In the genomic region with DNA sequence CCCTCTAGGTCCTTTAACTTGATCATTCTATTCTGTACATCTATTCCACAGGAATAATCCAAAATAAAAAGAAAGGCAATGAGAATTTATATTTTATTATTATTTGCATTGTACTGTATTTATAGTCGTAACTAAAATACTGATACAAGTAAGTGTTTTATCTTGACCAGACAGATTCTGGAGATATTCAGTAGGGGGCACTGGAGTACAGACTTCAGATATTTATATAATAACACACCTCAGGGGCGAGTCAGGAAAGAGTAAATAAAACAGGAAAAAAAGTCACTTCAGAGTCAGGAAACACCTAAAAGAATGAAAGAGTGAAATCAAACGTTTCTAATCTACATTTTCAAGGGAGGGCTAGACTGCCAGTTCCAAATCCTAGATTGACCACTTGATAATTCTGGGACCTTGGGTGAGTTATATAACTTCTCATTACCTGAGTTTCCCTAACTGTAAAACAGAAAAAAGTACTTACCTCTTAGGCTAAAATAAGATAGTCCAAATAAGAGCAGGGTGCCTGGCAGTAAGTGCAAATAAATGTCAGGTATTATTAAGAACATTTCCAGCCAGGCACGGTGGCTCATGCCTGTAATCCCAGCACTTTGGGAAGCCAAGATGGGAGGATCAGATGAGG, we compare ENCODE assay signal across 8 cellular contexts. TPM values are rescaled to one million over a fixed set of nuclear protein-coding genes. Genes with fewer than 3 reads are reported as not detected.
DNase-seq lines count a peak whose midpoint lies in the region; ATAC-seq, FAIRE-seq and TF ChIP-seq lines count a peak whose summit lies in the region.

No MANE protein-coding gene starts in this region.

- H3K27ac ChIP-seq in C4-2B (no peak overlapping the region), right lobe of liver (peak overlapping the region in 1 of 3 donors; percentile 16)

- peaks cover 12% of the 10 kb centered on the region for H3K36me3 ChIP-seq in H7 (replicated peaks; ENCODE audit: control insufficient read depth, insufficient read depth, low read length)
- H3K36me3 ChIP-seq in bronchial epithelial cell (ENCODE audit: control insufficient read depth, insufficient read depth, low read length) = peaks cover 3% of the 10 kb centered on the region
- H3K36me3 ChIP-seq in right lobe of liver = peaks cover 2 to 50% (median 21%) of the 10 kb centered on the region in 4 donors

- H3K4me3 Mint-ChIP-seq in activated naive CD4-positive, alpha-beta T cell treated with anti-CD3 and anti-CD28 coated beads for 36 hours = no peak overlapping the region

- intact Hi-C loops in right lobe of liver (cut with DNase I) = no loop called here
- intact Hi-C loops in activated naive CD4-positive, alpha-beta T cell treated with anti-CD3 and anti-CD28 coated beads for 36 hours (cut with micrococcal nuclease) = loop anchor here (1.0 to 5.0 kb wide), 3 partner anchors 87 to 129 kb away; a partner anchor contains a TSS

- H3K27me3 ChIP-seq in H7 (ENCODE audit: control insufficient read depth, insufficient read depth, low read length) (no peaks in the 10 kb centered on the region), bronchial epithelial cell (ENCODE audit: control insufficient read depth, insufficient read depth, low read length) (no peaks in the 10 kb centered on the region), right lobe of liver (no peaks in the 10 kb centered on the region)

- peaks cover 0 to 3% (median 0%) of the 10 kb centered on the region in 4 donors for H3K4me1 ChIP-seq in right lobe of liver

- TF ChIP-seq CTCF in C4-2B (conservative IDR thresholded peaks at IDR 0.05) (peak; percentile 76), bronchial epithelial cell (IDR thresholded peaks at IDR 0.05; ENCODE audit: insufficient read depth, low read length, severe bottlenecking) (peak; percentile 30), right lobe of liver (IDR thresholded peaks at IDR 0.05) (peak; percentile 44 to 60 (median 55))

- H3K4me3 ChIP-seq in H7 (ENCODE audit: insufficient read depth, low read depth, low read length) (no peak overlapping the region), bronchial epithelial cell (ENCODE audit: low read depth, low read length) (no peak overlapping the region), right lobe of liver (no peak overlapping the region)

- no peaks in the 10 kb centered on the region for H3K9me3 Mint-ChIP-seq in activated naive CD4-positive, alpha-beta T cell treated with anti-CD3 and anti-CD28 coated beads for 36 hours

- FAIRE-seq in bronchial epithelial cell (lab: Jason Lieb, UNC) = no peak

- no peak overlapping the region for H3K27ac Mint-ChIP-seq in activated naive CD4-positive, alpha-beta T cell treated with anti-CD3 and anti-CD28 coated beads for 36 hours

- DNase-seq in H7 (peak; percentile 53), NCI-H510A treated with DMSO at 0.1 percent for 48 hours (lab: John Stamatoyannopoulos, UW) (peak; percentile 98), bronchial epithelial cell (ENCODE audit: low read depth) (peak; percentile 58), right lobe of liver (no peak)
- DNase-seq in activated naive CD4-positive, alpha-beta T cell treated with anti-CD3 and anti-CD28 coated beads for 36 hours = no peak
- DNase-seq in stimulated activated naive CD4-positive, alpha-beta T cell treated with Interleukin-2 at 50 U/mL for 16 hours (lab: John Stamatoyannopoulos, UW) = no peak

- H3K27me3 Mint-ChIP-seq in activated naive CD4-positive, alpha-beta T cell treated with anti-CD3 and anti-CD28 coated beads for 36 hours (ENCODE audit: low read depth) = no peaks in the 10 kb centered on the region

- 19% methylated on average over 4 of the region's 4 CpGs for WGBS in right lobe of liver (ENCODE audit: insufficient coverage, low coverage, low lambda C conversion rate, missing lambda C conversion rate)

- ATAC-seq in right lobe of liver (peak; percentile 62 to 86 (median 74)), HG02840 (IDR thresholded peaks at IDR 0.05; ENCODE audit: low FRiP score, unreplicated experiment) (no peak)

- CTCF ChIA-PET in activated naive CD4-positive, alpha-beta T cell treated with anti-CD3 and anti-CD28 coated beads for 36 hours (lab: Charles Lee) = interaction anchor here (0.7 kb wide), 1 partner anchor 94 kb away, joined by 3 read pairs; no protein-coding TSS in a partner anchor

- no peak for TF ChIP-seq POLR2A in right lobe of liver (IDR thresholded peaks at IDR 0.05)

- H3K36me3 Mint-ChIP-seq in activated naive CD4-positive, alpha-beta T cell treated with anti-CD3 and anti-CD28 coated beads for 36 hours (ENCODE audit: low read depth) = peaks cover 24% of the 10 kb centered on the region

- H3K9me3 ChIP-seq in right lobe of liver = no peaks in the 10 kb centered on the region

- no peaks in the 10 kb centered on the region for H3K4me1 Mint-ChIP-seq in activated naive CD4-positive, alpha-beta T cell treated with anti-CD3 and anti-CD28 coated beads for 36 hours (ENCODE audit: low read depth)

RNA-seq across cellular contexts. Expression of a gene that starts 31.1 kb away (rescaled TPM):
- 2.7 and 2.9 TPM in 2 replicates for total RNA-seq in H7 (2014; rRNA removed; shearing (Covaris generic))
- total RNA-seq in bronchial epithelial cell (3.7 and 5.6 TPM in 2 replicates), right lobe of liver (10 to 100 TPM in 1 of 6 experiments, 1 to 10 TPM in 5; 3.5 to 10.3 (median 6.1) TPM)
- total RNA-seq in activated naive CD4-positive, alpha-beta T cell treated with anti-CD3 and anti-CD28 coated beads for 36 hours = 10 to 100 TPM; 18.9 to 19.1 TPM

RNA-seq across cellular contexts. Expression of a gene that starts 56.4 kb away (rescaled TPM):
- 34.3 and 35.7 TPM in 2 replicates for total RNA-seq in H7 (2014; rRNA removed; shearing (Covaris generic))
- total RNA-seq in bronchial epithelial cell (5.6 and 8.4 TPM in 2 replicates), right lobe of liver (10 to 100 TPM; 10.5 to 23.1 (median 14.6) TPM)
- total RNA-seq in activated naive CD4-positive, alpha-beta T cell treated with anti-CD3 and anti-CD28 coated beads for 36 hours = 10 to 100 TPM; 30.4 to 31.2 TPM

Comparison
In these comparisons a context has a peak if more than half of its experiments do, and no peak if none do; other contexts are left out.
1. DNase-seq: peak in H7 (single experiment), NCI-H510A treated with DMSO at 0.1 percent for 48 hours (single experiment) and bronchial epithelial cell (single experiment); none in right lobe of liver (0 of 3), activated naive CD4-positive, alpha-beta T cell treated with anti-CD3 and anti-CD28 coated beads for 36 hours (single experiment) and stimulated activated naive CD4-positive, alpha-beta T cell treated with Interleukin-2 at 50 U/mL for 16 hours (single experiment).
2. Peak in every context shown above with its lines, with median percentiles within 50 percentile points of each other: CTCF ChIP-seq.